Comparison of ENCODE assay signal across 1 cellular context in genomic region chr2:85231952-85232351, GRCh38.
TF ChIP-seq lines count a peak whose summit lies in the region.

No MANE protein-coding gene starts in this region.

TF ChIP-seq in H1, 55 proteins besides CTCF, POLR2A, EP300 and RAD21:
- TF ChIP-seq POLR2AphosphoS5 (IDR thresholded peaks at IDR 0.05; ENCODE audit: low read depth, low read length) = peak; percentile 41; the same call in 1 of the 2 replicates
- TF ChIP-seq CREB1 (IDR thresholded peaks at IDR 0.05) = no peak
- TF ChIP-seq TCF12 (IDR thresholded peaks at IDR 0.05; ENCODE audit: low read depth, low read length) = no peak
- 0 out of 4 replicates have a peak, but pooled peaks of 1 of the 2 experiments have one; percentile 11 for TF ChIP-seq SIN3A (conservative IDR thresholded peaks at IDR 0.05 in 1 of 2, IDR thresholded peaks at IDR 0.05 in 1 of 2; ENCODE audit: low read depth in 1 of 2, low read length in 2 of 2)
- TF ChIP-seq CHD1 (IDR thresholded peaks at IDR 0.05; ENCODE audit: low read depth, low read length) = no peak
- TF ChIP-seq HDAC6 (IDR thresholded peaks at IDR 0.05; ENCODE audit: low read depth, low read length) = no peak
- TF ChIP-seq RNF2 (IDR thresholded peaks at IDR 0.05; ENCODE audit: borderline replicate concordance, low read depth, low read length, missing control alignments, poor library complexity, severe bottlenecking) = no peak
- 0 out of 2 replicates have a peak, but pooled peaks have one; percentile 8 for TF ChIP-seq SP1 (IDR thresholded peaks at IDR 0.05; ENCODE audit: low read depth, low read length)
- no peak for TF ChIP-seq EZH2 (IDR thresholded peaks at IDR 0.05; ENCODE audit: low read depth, low read length, severe bottlenecking)
- TF ChIP-seq YY1 (IDR thresholded peaks at IDR 0.05; ENCODE audit: low read depth, low read length) = 0 out of 2 replicates have a peak, but pooled peaks have one; percentile 20
- TF ChIP-seq CHD2 (IDR thresholded peaks at IDR 0.05; ENCODE audit: low read length) = no peak
